Comparison of ENCODE assay signal across 1 cellular context in the genomic region with DNA sequence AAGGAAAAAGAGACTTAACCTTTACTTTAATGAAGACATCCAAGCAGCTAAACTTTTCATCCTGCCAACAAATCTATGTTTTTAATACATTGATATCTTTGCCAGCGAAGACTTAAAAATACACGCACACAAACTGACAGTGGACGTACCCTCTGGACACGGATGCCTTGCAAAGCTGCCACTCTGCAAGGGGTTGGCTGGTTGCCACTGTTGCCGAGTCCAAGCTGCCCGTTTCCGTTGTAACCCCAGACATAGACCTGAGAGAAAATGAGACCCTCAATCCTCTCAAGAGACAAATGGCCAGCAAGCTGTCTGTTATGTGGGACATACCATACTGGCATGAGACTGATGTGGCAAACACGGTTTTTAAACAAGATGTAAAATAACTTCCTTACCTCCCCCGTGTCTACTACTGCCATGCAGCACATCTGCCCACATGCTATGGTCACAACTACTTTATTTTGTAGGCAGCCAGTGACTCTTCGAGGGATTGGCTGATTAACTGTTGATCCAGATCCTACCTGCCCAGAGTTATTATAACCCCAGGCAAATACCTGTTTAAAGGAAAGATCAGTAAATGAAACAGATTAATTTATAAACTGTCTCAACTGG.
TF ChIP-seq lines count a peak whose summit lies in the region.

No MANE protein-coding gene starts in this region.

TF ChIP-seq in endothelial cell of umbilical vein, 7 proteins besides CTCF, POLR2A, EP300 and RAD21:
- TF ChIP-seq, protein P1, sequence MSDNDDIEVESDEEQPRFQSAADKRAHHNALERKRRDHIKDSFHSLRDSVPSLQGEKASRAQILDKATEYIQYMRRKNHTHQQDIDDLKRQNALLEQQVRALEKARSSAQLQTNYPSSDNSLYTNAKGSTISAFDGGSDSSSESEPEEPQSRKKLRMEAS (IDR thresholded peaks at IDR 0.05; ENCODE audit: insufficient read depth, insufficient read length) = no peak
- no peak for TF ChIP-seq EZH2 (IDR thresholded peaks at IDR 0.05; ENCODE audit: borderline replicate concordance, low read depth, low read length, severe bottlenecking)
- TF ChIP-seq FOS (IDR thresholded peaks at IDR 0.05; ENCODE audit: borderline replicate concordance, insufficient read depth, low read length) = no peak
- TF ChIP-seq GATA2 (IDR thresholded peaks at IDR 0.05; ENCODE audit: insufficient read depth, insufficient read length, low read depth, low read length) = no peak
- TF ChIP-seq JUN (IDR thresholded peaks at IDR 0.05; ENCODE audit: borderline replicate concordance, insufficient read depth, insufficient read length, low read depth) = no peak
- no peak for TF ChIP-seq POLR2AphosphoS5 (IDR thresholded peaks at IDR 0.05; ENCODE audit: insufficient read depth, low read depth, low read length)
